Comparison of ENCODE assay signal across 8 cellular contexts in the genomic region with DNA sequence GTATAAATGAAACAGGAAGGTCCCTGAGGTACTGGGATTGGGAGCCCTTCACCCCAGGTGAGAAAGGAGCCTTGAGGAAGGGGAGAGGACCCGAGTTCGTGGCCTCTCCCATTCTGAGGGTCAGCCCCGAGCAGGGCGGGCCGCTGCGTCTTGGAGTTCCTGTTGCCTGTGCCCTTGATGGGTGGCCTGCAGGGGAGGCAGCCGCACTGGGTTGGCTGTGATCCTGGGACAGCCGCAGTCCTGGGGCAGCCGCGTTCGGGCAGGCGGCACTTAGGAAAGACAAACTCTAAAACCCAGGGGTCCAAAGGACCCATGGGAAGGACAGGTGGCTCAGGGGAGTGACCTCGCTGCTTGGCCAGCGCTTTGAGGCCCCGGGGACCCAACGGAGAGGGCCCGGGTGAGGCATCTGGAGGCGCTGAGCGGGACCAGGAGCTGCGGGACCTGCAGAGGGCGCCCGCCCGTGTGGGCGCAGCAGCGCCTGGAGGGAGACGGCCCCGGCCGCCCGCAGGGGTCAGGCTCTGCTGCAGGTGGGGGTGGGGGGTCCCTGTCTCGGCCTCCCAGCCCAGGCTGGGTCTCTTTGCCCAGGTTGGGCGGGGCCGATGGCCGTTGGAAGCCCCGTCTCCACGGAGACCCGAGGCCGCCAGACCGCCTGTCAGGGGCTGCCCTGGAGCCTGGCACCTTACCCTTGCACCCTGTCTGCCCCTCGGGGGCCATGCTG.
DNase-seq lines count a peak whose midpoint lies in the region; ATAC-seq and TF ChIP-seq lines count a peak whose summit lies in the region.

No MANE protein-coding gene starts in this region.

- no peak overlapping the region for H3K4me3 Mint-ChIP-seq in chondrocyte (ENCODE audit: unreplicated experiment)

- no peak for TF ChIP-seq POLR2A in right lobe of liver (IDR thresholded peaks at IDR 0.05)
- no peak for TF ChIP-seq POLR2A in suprapubic skin (IDR thresholded peaks at IDR 0.05)

- H3K9me3 ChIP-seq in right lobe of liver (no peaks in the 10 kb centered on the region), suprapubic skin (no peaks in the 10 kb centered on the region)

- no peak overlapping the region for H3K4me3 ChIP-seq in GM12864 (ENCODE audit: low read depth, low read length)
- peak overlapping the region in 1 of 3 donors; percentile 21 for H3K4me3 ChIP-seq in right lobe of liver
- peak overlapping the region; percentile 38 for H3K4me3 ChIP-seq in suprapubic skin

- no peak overlapping the region for H3K27ac Mint-ChIP-seq in chondrocyte (ENCODE audit: unreplicated experiment)

- no peaks in the 10 kb centered on the region for H3K36me3 Mint-ChIP-seq in chondrocyte (ENCODE audit: low read depth)

- H3K27me3 ChIP-seq in right lobe of liver (no peaks in the 10 kb centered on the region), suprapubic skin (peaks cover 5% of the 10 kb centered on the region)

- TF ChIP-seq CTCF in GM12864 (IDR thresholded peaks at IDR 0.05; ENCODE audit: low read depth, low read length, missing control alignments) (peak; percentile 51), chondrocyte (IDR thresholded peaks at IDR 0.05) (peak; percentile 74), right lobe of liver (IDR thresholded peaks at IDR 0.05) (peak; percentile 32 to 57 (median 45)), suprapubic skin (IDR thresholded peaks at IDR 0.05) (peak in 1 of 2 donors; percentile 64)

- TF ChIP-seq EP300 in suprapubic skin (IDR thresholded peaks at IDR 0.05): no peak

- H3K27ac ChIP-seq in right lobe of liver: no peak overlapping the region
- no peak overlapping the region for H3K27ac ChIP-seq in suprapubic skin

- H3K36me3 ChIP-seq in right lobe of liver: no peaks in the 10 kb centered on the region
- no peaks in the 10 kb centered on the region for H3K36me3 ChIP-seq in suprapubic skin

- no peaks in the 10 kb centered on the region for H3K9me3 Mint-ChIP-seq in chondrocyte (ENCODE audit: low read depth)

- 5% methylated on average over 3 of the region's 39 CpGs for WGBS in right lobe of liver (ENCODE audit: insufficient coverage, low coverage, low lambda C conversion rate, missing lambda C conversion rate)
- WGBS in suprapubic skin: 7% methylated on average over 10 of the region's 39 CpGs

- peak; percentile 60 to 78 (median 74) for ATAC-seq in right lobe of liver
- ATAC-seq in GM19455 (IDR thresholded peaks at IDR 0.05; ENCODE audit: unreplicated experiment): no peak

- peaks cover 7% of the 10 kb centered on the region for H3K4me1 Mint-ChIP-seq in chondrocyte (ENCODE audit: low read depth)

- DNase-seq in GM12864 (ENCODE audit: low read depth): no peak
- DNase-seq in SKM-1 treated with dmso at 0.1 percent for 144 hours (lab: John Stamatoyannopoulos, UW; ENCODE audit: unreplicated experiment): peak; percentile 57
- no peak for DNase-seq in chondrocyte (ENCODE audit: low spot score)
- peak in 1 of 3 donors; percentile 45 for DNase-seq in right lobe of liver
- peak in 1 of 2 donors; percentile 63 for DNase-seq in suprapubic skin (ENCODE audit: low spot score in 2 of 2)
- DNase-seq in dedifferentiated amniotic fluid mesenchymal stem cell (ENCODE audit: extremely low spot score): no peak
- no peak for DNase-seq in NCI-H2196 treated with DMSO at 0.1 percent for 48 hours (lab: John Stamatoyannopoulos, UW; ENCODE audit: unreplicated experiment)

- intact Hi-C loops in right lobe of liver (cut with DNase I): no loop called here

- H3K4me1 ChIP-seq in right lobe of liver (peaks cover 0 to 5% (median 0%) of the 10 kb centered on the region in 4 donors), suprapubic skin (peaks cover 11% of the 10 kb centered on the region)

- peaks cover 3% of the 10 kb centered on the region for H3K27me3 Mint-ChIP-seq in chondrocyte (ENCODE audit: low read depth)
